In the genomic region with DNA sequence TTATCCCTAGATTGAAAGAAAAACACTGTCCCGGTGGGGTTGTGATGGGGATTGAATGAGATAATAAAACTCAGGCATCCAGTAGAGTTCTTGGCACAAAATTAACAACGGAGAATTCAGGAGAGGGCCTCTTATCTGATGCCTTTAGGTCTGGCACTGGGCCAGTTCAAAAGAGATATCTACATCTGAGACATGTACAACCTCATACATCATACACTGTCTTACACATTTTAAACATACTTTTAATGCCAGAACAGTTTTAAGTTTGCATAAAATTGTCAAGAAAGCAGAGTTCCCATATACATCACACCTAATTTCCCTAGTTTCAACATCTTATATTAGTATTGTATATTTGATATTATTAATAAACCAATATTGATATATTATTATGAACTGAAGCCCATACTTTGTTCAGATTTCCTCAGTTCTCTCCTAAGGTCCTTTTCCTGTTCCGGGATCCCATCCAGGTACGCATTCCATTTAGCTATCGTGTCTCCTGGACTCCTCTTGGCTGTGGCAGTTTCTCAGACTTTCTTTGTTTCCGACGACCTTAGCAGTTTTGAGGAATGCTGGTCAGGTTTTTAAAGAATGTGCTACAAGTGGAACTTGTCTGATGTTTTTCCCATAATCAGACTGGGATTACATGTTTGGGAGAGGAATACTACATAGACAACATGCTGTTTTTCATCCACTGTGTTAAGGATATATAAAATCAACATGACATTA, we compare ENCODE assay signal across 19 cellular contexts. TPM values are rescaled to one million over a fixed set of nuclear protein-coding genes. Genes with fewer than 3 reads are reported as not detected.
DNase-seq lines count a peak whose midpoint lies in the region; ATAC-seq and TF ChIP-seq lines count a peak whose summit lies in the region.
"Had no signal": no experiment of that assay in that cellular context is flagged by ENCODE, and none has a peak within 500 bp of the region (broad histone marks: within the 10 kb centered on the region; RNA-seq: fewer than 3 reads in every experiment).

No MANE protein-coding gene starts in this region.

- DNase-seq in Calu3, result peak; percentile 13
- DNase-seq in RPMI7951 (ENCODE audit: low read depth), result peak; percentile 28
- peak; percentile 8 to 38 for DNase-seq in cardiac fibroblast (ENCODE audit: low read depth in 2 of 2)
- DNase-seq in kidney tubule cell (ENCODE audit: low spot score), result peak; percentile 76
- DNase-seq in mesenteric fat pad (ENCODE audit: low spot score), result no peak
- DNase-seq in retina, result no peak
- no peak for DNase-seq in stimulated activated CD8-positive, alpha-beta memory T cell treated with anti-CD3 and anti-CD28 coated beads, Interleukin-4, amount 100 ng/mL, for 48 hours
- DNase-seq: activated gamma-delta T cell; esophagus squamous epithelium; GOT3; stimulated activated CD4-positive, alpha-beta T cell treated with anti-CD3 and anti-CD28 coated beads, Interleukin-4, amount 100 ng/mL, for 4 hours had no signal

- CTCF ChIA-PET in Calu3 (lab: Charles Lee), result no interaction called here

- no peaks in the 10 kb centered on the region for H3K9me3 Mint-ChIP-seq in Calu3 (ENCODE audit: low read depth, unreplicated experiment)
- H3K9me3 Mint-ChIP-seq: central memory CD8-positive, alpha-beta T cell had no signal

- no peaks in the 10 kb centered on the region for H3K27me3 Mint-ChIP-seq in Calu3 (ENCODE audit: unreplicated experiment)

- no TSS peak for BruUV-seq in Calu3 (replicated peaks; lab: Mats Ljungman, UMichigan)

- H3K4me3 Mint-ChIP-seq in Calu3 (ENCODE audit: low read depth, unreplicated experiment), result no peak overlapping the region
- H3K4me3 Mint-ChIP-seq: CD14-positive monocyte; central memory CD8-positive, alpha-beta T cell had no signal

- H3K36me3 Mint-ChIP-seq in Calu3 (ENCODE audit: insufficient read depth, unreplicated experiment), result no peaks in the 10 kb centered on the region
- H3K36me3 Mint-ChIP-seq: CD14-positive monocyte had no signal

- peaks cover 7% of the 10 kb centered on the region for H3K4me1 Mint-ChIP-seq in Calu3 (ENCODE audit: low read depth, unreplicated experiment)
- H3K4me1 Mint-ChIP-seq: CD14-positive monocyte; central memory CD8-positive, alpha-beta T cell had no signal

- H3K27ac Mint-ChIP-seq in Calu3 (ENCODE audit: unreplicated experiment), result peak overlapping the region; percentile 42
- H3K27ac Mint-ChIP-seq: CD14-positive monocyte had no signal

- TF ChIP-seq CTCF in Calu3 (IDR thresholded peaks at IDR 0.05; ENCODE audit: unreplicated experiment) (no peak), cardiac fibroblast (IDR thresholded peaks at IDR 0.05; ENCODE audit: low read depth, low read length) (no peak)

- H3K4me3 ChIP-seq in cardiac fibroblast (replicated peaks in 1 of 2; ENCODE audit: low read depth in 2 of 2, low read length in 2 of 2), result no peak overlapping the region
- H3K4me3 ChIP-seq: esophagus squamous epithelium, SJSA1, vagina had no signal

- ATAC-seq in GM18861 (IDR thresholded peaks at IDR 0.05; ENCODE audit: unreplicated experiment), result no peak

- intact Hi-C loops in Calu3 (cut with micrococcal nuclease; ENCODE audit: unreplicated experiment), result no loop called here

RNA-seq across cellular contexts. Expression of a gene that starts 27.8 kb away (rescaled TPM):
- total RNA-seq in Calu3 (2022) (1.3 and 3.1 TPM in 2 replicates), mesenteric fat pad (not detected)
- total RNA-seq in RPMI7951 (2014; rRNA removed; shearing (Covaris generic)), result not detected in 2 replicates
- total RNA-seq: esophagus squamous epithelium; lower leg skin; OCI-LY7; T-helper 2 cell treated with Interferon-gamma antibody and Interleukin-4, amounts not matched to agents 100 ng/mL and 5 ng/mL, for 36 hours; vagina had no signal

Comparison
In these comparisons a context has a peak if more than half of its experiments do, and no peak if none do; other contexts are left out.
1. DNase-seq: peak in Calu3 (single experiment), RPMI7951 (single experiment), cardiac fibroblast (2 of 2) and kidney tubule cell (single experiment); none in mesenteric fat pad (single experiment), retina (single experiment) and stimulated activated CD8-positive, alpha-beta memory T cell treated with anti-CD3 and anti-CD28 coated beads, Interleukin-4, amount 100 ng/mL, for 48 hours (single experiment).